ENCODE assay signal across 9 cellular contexts in genomic region chr3:141660598-141660947, GRCh38.
DNase-seq lines count a peak whose midpoint lies in the region; ATAC-seq, FAIRE-seq and TF ChIP-seq lines count a peak whose summit lies in the region.
"Had no signal": no experiment of that assay in that cellular context is flagged by ENCODE, and none has a peak within 500 bp of the region (broad histone marks: within the 10 kb centered on the region; RNA-seq: fewer than 3 reads in every experiment).

No MANE protein-coding gene starts in this region.

- intact Hi-C loops in colonic mucosa (cut with DNase I) = no loop called here
- intact Hi-C loops in testis (cut with DNase I; ENCODE audit: low total_unique reads) = no loop called here

- H3K36me3 ChIP-seq in colonic mucosa = no peaks in the 10 kb centered on the region
- H3K36me3 ChIP-seq in mesodermal cell (ENCODE audit: control insufficient read depth, insufficient read depth, low read length) = no peaks in the 10 kb centered on the region
- H3K36me3 ChIP-seq in testis (ENCODE audit: low read depth, missing control alignments) = no peaks in the 10 kb centered on the region

- no peak for TF ChIP-seq POLR2A in testis (IDR thresholded peaks at IDR 0.05)

- H3K9ac ChIP-seq in colonic mucosa (ENCODE audit: low read depth in 2 of 2, low read length in 2 of 2) = no peak overlapping the region

- ATAC-seq in HG02981 (IDR thresholded peaks at IDR 0.05; ENCODE audit: unreplicated experiment) (no peak), GM21390 (IDR thresholded peaks at IDR 0.05; ENCODE audit: unreplicated experiment) (no peak)

- H3K27ac ChIP-seq in colonic mucosa = no peak overlapping the region
- no peak overlapping the region for H3K27ac ChIP-seq in mesodermal cell (ENCODE audit: low read depth, low read length, severe bottlenecking)
- no peak overlapping the region for H3K27ac ChIP-seq in testis

- no peak for TF ChIP-seq CTCF in LNCaP clone FGC (IDR thresholded peaks at IDR 0.05; ENCODE audit: control insufficient read depth, extremely low read depth, insufficient read depth)
- TF ChIP-seq CTCF in colonic mucosa (IDR thresholded peaks at IDR 0.05) = no peak
- no peak for TF ChIP-seq CTCF in testis (IDR thresholded peaks at IDR 0.05)

- H3K9me3 ChIP-seq in colonic mucosa (no peaks in the 10 kb centered on the region), mesodermal cell (ENCODE audit: control insufficient read depth, low read length) (peaks cover 12% of the 10 kb centered on the region), testis (no peaks in the 10 kb centered on the region)

- no peak for FAIRE-seq in GM19239 (lab: Jason Lieb, UNC)

- no peak for DNase-seq in LNCaP clone FGC (ENCODE audit: low read depth)
- DNase-seq in colonic mucosa = no peak
- DNase-seq in testis = no peak
- DNase-seq in GM19239 (ENCODE audit: insufficient read length, low spot score) = no peak
- DNase-seq in Kasumi-1 (lab: John Stamatoyannopoulos, UW) = no peak
- DNase-seq: Karpas-422 had no signal

- H3K27me3 ChIP-seq in colonic mucosa (peaks cover 38% of the 10 kb centered on the region), testis (no peaks in the 10 kb centered on the region)

- H3K4me1 ChIP-seq in colonic mucosa (peaks cover 4% of the 10 kb centered on the region), mesodermal cell (ENCODE audit: control insufficient read depth, insufficient read depth, low read length, poor library complexity, severe bottlenecking) (peaks cover 4% of the 10 kb centered on the region), testis (peaks cover 11% of the 10 kb centered on the region)

- H3K4me3 ChIP-seq in LNCaP clone FGC (ENCODE audit: low read depth, low read length) = peak overlapping the region; percentile 57
- peak overlapping the region; percentile 38 for H3K4me3 ChIP-seq in colonic mucosa
- H3K4me3 ChIP-seq in mesodermal cell (ENCODE audit: extremely low read depth, insufficient read depth, low read length, poor library complexity, severe bottlenecking) = peak overlapping the region; percentile 48
- peak overlapping the region; percentile 51 to 58 for H3K4me3 ChIP-seq in testis

- 17 to 45% methylated on average over 2 to 6 of the region's 9 CpGs for WGBS in mesodermal cell (ENCODE audit: insufficient coverage in 2 of 2), 2 experiments
- 16 to 20% methylated on average over 9 of the region's 9 CpGs for WGBS in testis, 2 donors
